1 cellular context compared by ENCODE assay signal in genomic region chr21:34886554-34887385, GRCh38.
TF ChIP-seq lines count a peak whose summit lies in the region.

No MANE protein-coding gene starts in this region.

TF ChIP-seq in HepG2, 621 proteins besides CTCF, POLR2A, EP300 and RAD21 (continued from another document):
- TF ChIP-seq SRSF1 (optimal IDR thresholded peaks at IDR 0.05; ENCODE audit: low read depth, low read length): peak; percentile 26
- peak in 1 of 2 experiments; percentile 7; a peak in 1 of 4 replicates for TF ChIP-seq KLF16 (CRISPR knock-in tag; IDR thresholded peaks at IDR 0.05)
- 0 out of 2 replicates have a peak, but pooled peaks have one; percentile 23 for TF ChIP-seq ZFP41 (CRISPR knock-in tag; IDR thresholded peaks at IDR 0.05; ENCODE audit: borderline replicate concordance)
- TF ChIP-seq PHF20 (CRISPR knock-in tag; IDR thresholded peaks at IDR 0.05): no peak
- 0 out of 2 replicates have a peak, but pooled peaks have one; percentile 11 for TF ChIP-seq ZNF430 (CRISPR knock-in tag; IDR thresholded peaks at IDR 0.05)
- TF ChIP-seq, protein P1, sequence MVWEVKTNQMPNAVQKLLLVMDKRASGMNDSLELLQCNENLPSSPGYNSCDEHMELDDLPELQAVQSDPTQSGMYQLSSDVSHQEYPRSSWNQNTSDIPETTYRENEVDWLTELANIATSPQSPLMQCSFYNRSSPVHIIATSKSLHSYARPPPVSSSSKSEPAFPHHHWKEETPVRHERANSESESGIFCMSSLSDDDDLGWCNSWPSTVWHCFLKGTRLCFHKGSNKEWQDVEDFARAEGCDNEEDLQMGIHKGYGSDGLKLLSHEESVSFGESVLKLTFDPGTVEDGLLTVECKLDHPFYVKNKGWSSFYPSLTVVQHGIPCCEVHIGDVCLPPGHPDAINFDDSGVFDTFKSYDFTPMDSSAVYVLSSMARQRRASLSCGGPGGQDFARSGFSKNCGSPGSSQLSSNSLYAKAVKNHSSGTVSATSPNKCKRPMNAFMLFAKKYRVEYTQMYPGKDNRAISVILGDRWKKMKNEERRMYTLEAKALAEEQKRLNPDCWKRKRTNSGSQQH (CRISPR knock-in tag; IDR thresholded peaks at IDR 0.05; ENCODE audit: low read depth): 0 out of 2 replicates have a peak, but pooled peaks have one; percentile 16
- TF ChIP-seq KDM2A (CRISPR knock-in tag; IDR thresholded peaks at IDR 0.05; ENCODE audit: borderline replicate concordance, low read depth): peak; percentile 67; the same call in 1 of the 2 replicates
- TF ChIP-seq FOSL1 (CRISPR knock-in tag; IDR thresholded peaks at IDR 0.05; ENCODE audit: borderline replicate concordance): no peak
- TF ChIP-seq, protein P2, sequence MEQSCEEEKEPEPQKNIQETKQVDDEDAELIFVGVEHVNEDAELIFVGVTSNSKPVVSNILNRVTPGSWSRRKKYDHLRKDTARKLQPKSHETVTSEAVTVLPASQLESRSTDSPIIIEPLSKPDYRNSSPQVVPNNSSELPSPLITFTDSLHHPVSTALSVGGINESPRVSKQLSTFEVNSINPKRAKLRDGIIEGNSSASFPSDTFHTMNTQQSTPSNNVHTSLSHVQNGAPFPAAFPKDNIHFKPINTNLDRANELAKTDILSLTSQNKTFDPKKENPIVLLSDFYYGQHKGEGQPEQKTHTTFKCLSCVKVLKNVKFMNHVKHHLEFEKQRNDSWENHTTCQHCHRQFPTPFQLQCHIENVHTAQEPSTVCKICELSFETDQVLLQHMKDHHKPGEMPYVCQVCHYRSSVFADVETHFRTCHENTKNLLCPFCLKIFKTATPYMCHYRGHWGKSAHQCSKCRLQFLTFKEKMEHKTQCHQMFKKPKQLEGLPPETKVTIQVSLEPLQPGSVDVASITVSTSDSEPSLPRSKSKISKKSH (CRISPR knock-in tag; IDR thresholded peaks at IDR 0.05; ENCODE audit: borderline replicate concordance): 0 out of 2 replicates have a peak, but pooled peaks have one; percentile 24
- TF ChIP-seq ZNF772 (CRISPR knock-in tag; IDR thresholded peaks at IDR 0.05): peak; percentile 20; the same call in 1 of the 2 replicates
- TF ChIP-seq ELF1 (CRISPR knock-in tag; IDR thresholded peaks at IDR 0.05): no peak
- TF ChIP-seq GABPB1 (CRISPR knock-in tag; IDR thresholded peaks at IDR 0.05): peak; percentile 57; the same call in 1 of the 2 replicates
- peak; percentile 77; the same call in 1 of the 2 replicates for TF ChIP-seq ZC3H13 (CRISPR knock-in tag; IDR thresholded peaks at IDR 0.05)
- TF ChIP-seq ZNF879 (CRISPR knock-in tag; IDR thresholded peaks at IDR 0.05): 0 out of 2 replicates have a peak, but pooled peaks have one; percentile 19
- peak; percentile 95 for TF ChIP-seq AGO2 (optimal IDR thresholded peaks at IDR 0.05; ENCODE audit: low read depth, low read length)
- TF ChIP-seq, protein P3, sequence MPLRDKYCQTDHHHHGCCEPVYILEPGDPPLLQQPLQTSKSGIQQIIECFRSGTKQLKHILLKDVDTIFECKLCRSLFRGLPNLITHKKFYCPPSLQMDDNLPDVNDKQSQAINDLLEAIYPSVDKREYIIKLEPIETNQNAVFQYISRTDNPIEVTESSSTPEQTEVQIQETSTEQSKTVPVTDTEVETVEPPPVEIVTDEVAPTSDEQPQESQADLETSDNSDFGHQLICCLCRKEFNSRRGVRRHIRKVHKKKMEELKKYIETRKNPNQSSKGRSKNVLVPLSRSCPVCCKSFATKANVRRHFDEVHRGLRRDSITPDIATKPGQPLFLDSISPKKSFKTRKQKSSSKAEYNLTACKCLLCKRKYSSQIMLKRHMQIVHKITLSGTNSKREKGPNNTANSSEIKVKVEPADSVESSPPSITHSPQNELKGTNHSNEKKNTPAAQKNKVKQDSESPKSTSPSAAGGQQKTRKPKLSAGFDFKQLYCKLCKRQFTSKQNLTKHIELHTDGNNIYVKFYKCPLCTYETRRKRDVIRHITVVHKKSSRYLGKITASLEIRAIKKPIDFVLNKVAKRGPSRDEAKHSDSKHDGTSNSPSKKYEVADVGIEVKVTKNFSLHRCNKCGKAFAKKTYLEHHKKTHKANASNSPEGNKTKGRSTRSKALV (CRISPR knock-in tag; IDR thresholded peaks at IDR 0.05): peak; percentile 37; the same call in 1 of the 2 replicates
- peak; percentile 64 for TF ChIP-seq ZNF687 (CRISPR knock-in tag; IDR thresholded peaks at IDR 0.05)
- TF ChIP-seq ZNF83 (CRISPR knock-in tag; IDR thresholded peaks at IDR 0.05; ENCODE audit: borderline replicate concordance): 0 out of 2 replicates have a peak, but pooled peaks have one; percentile 37
- 0 out of 2 replicates have a peak, but pooled peaks have one; percentile 31 for TF ChIP-seq REPIN1 (CRISPR knock-in tag; IDR thresholded peaks at IDR 0.05; ENCODE audit: borderline replicate concordance, low read depth)
- TF ChIP-seq HES4 (CRISPR knock-in tag; IDR thresholded peaks at IDR 0.05; ENCODE audit: borderline replicate concordance): peak; percentile 77; the same call in 1 of the 2 replicates
